In genomic region chr13:23966691-23967615, GRCh38 we compare ENCODE assay signal across 8 cellular contexts.
DNase-seq lines count a peak whose midpoint lies in the region; ATAC-seq and TF ChIP-seq lines count a peak whose summit lies in the region.

No MANE protein-coding gene starts in this region.

- H3K4me1 ChIP-seq in CD8-positive, alpha-beta memory T cell (ENCODE audit: insufficient read depth, low read length) = peaks cover 7% of the 10 kb centered on the region
- H3K4me1 ChIP-seq in PC-3 (ENCODE audit: insufficient read depth, low read length) = peaks cover 16% of the 10 kb centered on the region; the same call in 1 of the 2 replicates
- H3K4me1 ChIP-seq in H9 (ENCODE audit: insufficient read depth, low read length) = no peaks in the 10 kb centered on the region

- H2BK15ac ChIP-seq in H9 (ENCODE audit: low read depth, low read length) = no peak overlapping the region

- DNase-seq in CD8-positive, alpha-beta memory T cell = peak in 3 of 5 donors; percentile 15 to 50 (median 47)
- peak; percentile 37 for DNase-seq in PC-3
- DNase-seq in left lobe of liver (ENCODE audit: low spot score) = no peak
- no peak for DNase-seq in mesenteric fat pad (ENCODE audit: low spot score)
- no peak for DNase-seq in NCI-H345 treated with DMSO at 0.1 percent for 48 hours (lab: John Stamatoyannopoulos, UW; ENCODE audit: unreplicated experiment)
- no peak for DNase-seq in T-helper 9 cell
- DNase-seq in H9 = no peak

- POLR2A ChIA-PET in CD8-positive, alpha-beta memory T cell (lab: Charles Lee) = interaction anchor here (0.7 kb wide), 1 partner anchor 27 kb away, joined by 3 read pairs; no protein-coding TSS in a partner anchor
- POLR2A ChIA-PET in PC-3 (lab: Charles Lee; ENCODE audit: unreplicated experiment) = no interaction called here

- no peaks in the 10 kb centered on the region for H3K23me2 ChIP-seq in H9 (ENCODE audit: insufficient read length, low read depth, low read length, poor library complexity, severe bottlenecking)

- H3K79me2 ChIP-seq in PC-3 (ENCODE audit: low read length) (no peaks in the 10 kb centered on the region), H9 (ENCODE audit: insufficient read depth, low read length) (no peaks in the 10 kb centered on the region)

- no peak overlapping the region for H4K8ac ChIP-seq in H9 (replicated peaks; ENCODE audit: insufficient read length, low read depth, low read length)

- TF ChIP-seq CTCF in PC-3 (conservative IDR thresholded peaks at IDR 0.05; ENCODE audit: low read depth, low read length) (0 out of 2 replicates have a peak, but pooled peaks have one; percentile 21), H9 (conservative IDR thresholded peaks at IDR 0.05) (no peak)

- no peaks in the 10 kb centered on the region for H4K20me1 ChIP-seq in PC-3 (ENCODE audit: low read length)
- no peaks in the 10 kb centered on the region for H4K20me1 ChIP-seq in H9 (ENCODE audit: control insufficient read depth, insufficient read depth, insufficient read length)

- peak overlapping the region; percentile 49 for H3K27ac ChIP-seq in CD8-positive, alpha-beta memory T cell (ENCODE audit: low read depth, low read length)
- H3K27ac ChIP-seq in PC-3 (ENCODE audit: low read length) = peak overlapping the region; percentile 33
- no peak overlapping the region for H3K27ac ChIP-seq in H9 (ENCODE audit: insufficient read length, low read depth, low read length)

- H3K56ac ChIP-seq in H9 (ENCODE audit: insufficient read length, low read depth, low read length) = no peak overlapping the region

- no peaks in the 10 kb centered on the region for H3K9me2 ChIP-seq in PC-3 (replicated peaks; ENCODE audit: low read length)

- H3K36me3 ChIP-seq in CD8-positive, alpha-beta memory T cell (ENCODE audit: insufficient read depth, low read length) = no peaks in the 10 kb centered on the region
- H3K36me3 ChIP-seq in PC-3 (ENCODE audit: low read depth, low read length) = no peaks in the 10 kb centered on the region

- ATAC-seq in GM21447 (IDR thresholded peaks at IDR 0.05; ENCODE audit: unreplicated experiment) (peak; percentile 52), PC-3 (peak; percentile 60), left lobe of liver (peak; percentile 92)

- no peak overlapping the region for H2BK120ac ChIP-seq in H9 (ENCODE audit: low read depth, low read length, poor library complexity, severe bottlenecking)

- H3K27ac Mint-ChIP-seq in CD8-positive, alpha-beta memory T cell = peak overlapping the region; percentile 79 to 99 (median 96)
- no peak overlapping the region for H3K27ac Mint-ChIP-seq in H9

- peak overlapping the region; percentile 81 to 91 (median 85) for H3K4me3 Mint-ChIP-seq in CD8-positive, alpha-beta memory T cell
- no peak overlapping the region for H3K4me3 Mint-ChIP-seq in H9

- no peak overlapping the region for H3K23ac ChIP-seq in H9 (ENCODE audit: insufficient read length, low read depth, low read length)

- no peak overlapping the region for H3T11ph ChIP-seq in H9 (ENCODE audit: low read length)

- no peaks in the 10 kb centered on the region for H3K9me3 ChIP-seq in CD8-positive, alpha-beta memory T cell (ENCODE audit: low read length)
- no peaks in the 10 kb centered on the region for H3K9me3 ChIP-seq in PC-3 (ENCODE audit: low read length)
- H3K9me3 ChIP-seq in H9 (ENCODE audit: control insufficient read depth, low read depth, low read length) = no peaks in the 10 kb centered on the region

- H3K36me3 Mint-ChIP-seq in CD8-positive, alpha-beta memory T cell = no peaks in the 10 kb centered on the region
- no peaks in the 10 kb centered on the region for H3K36me3 Mint-ChIP-seq in H9 (ENCODE audit: insufficient read depth in 1 of 3, low read depth in 3 of 3)

- no peaks in the 10 kb centered on the region for H3K9me3 Mint-ChIP-seq in CD8-positive, alpha-beta memory T cell
- 0 out of 5 replicates have a peak, but pooled peaks cover 0 to 2% of the 10 kb centered on the region in 2 experiments for H3K9me3 Mint-ChIP-seq in H9

- no peak overlapping the region for H4K91ac ChIP-seq in H9 (ENCODE audit: insufficient read length, low read depth, low read length)

- no peak overlapping the region for H2AK5ac ChIP-seq in H9 (ENCODE audit: insufficient read length, low read length)

- WGBS in H9 (ENCODE audit: extremely low coverage, insufficient read length, low lambda C conversion rate) = no CpG with 5 or more reads among the region's 11 CpGs

- H3K9ac ChIP-seq in PC-3 (ENCODE audit: low read length) (peak overlapping the region; percentile 13; the same call in 1 of the 2 replicates), H9 (ENCODE audit: extremely low read depth, insufficient read length, low read length) (no peak overlapping the region)

- peaks cover 24 to 37% (median 35%) of the 10 kb centered on the region in 3 donors for H3K4me1 Mint-ChIP-seq in CD8-positive, alpha-beta memory T cell
- H3K4me1 Mint-ChIP-seq in H9 = no peaks in the 10 kb centered on the region

- no peak overlapping the region for H2BK20ac ChIP-seq in H9 (ENCODE audit: low read depth, low read length, poor library complexity, severe bottlenecking)

- CTCF ChIA-PET in CD8-positive, alpha-beta memory T cell (lab: Charles Lee) = no interaction called here
- CTCF ChIA-PET in PC-3 (lab: Charles Lee) = no interaction called here

- no peak overlapping the region for H3K18ac ChIP-seq in H9 (ENCODE audit: insufficient read length, low read depth, low read length)

- H3K27me3 Mint-ChIP-seq in CD8-positive, alpha-beta memory T cell = no peaks in the 10 kb centered on the region
- H3K27me3 Mint-ChIP-seq in H9 (ENCODE audit: low read depth) = peaks cover 2% of the 10 kb centered on the region; the same call in 1 of the 2 replicates

- no peak overlapping the region for H2BK12ac ChIP-seq in H9 (ENCODE audit: insufficient read length, low read depth, low read length)

- no peaks in the 10 kb centered on the region for H3F3A ChIP-seq in PC-3 (ENCODE audit: low read length, unreplicated experiment)

- no TSS peak for BruUV-seq in PC-3 (replicated peaks; lab: Mats Ljungman, UMichigan)

- H3K27me3 ChIP-seq in CD8-positive, alpha-beta memory T cell (ENCODE audit: insufficient read depth, low read length, poor library complexity, severe bottlenecking) = no peaks in the 10 kb centered on the region
- H3K27me3 ChIP-seq in PC-3 (ENCODE audit: low read length) (no peaks in the 10 kb centered on the region), H9 (ENCODE audit: insufficient read depth, low read length) (no peaks in the 10 kb centered on the region)

- H3K4ac ChIP-seq in H9 (ENCODE audit: low read depth, low read length) = no peak overlapping the region

- H3K4me2 ChIP-seq in PC-3 (ENCODE audit: low read length) = peak overlapping the region; percentile 83
- no peak overlapping the region for H3K4me2 ChIP-seq in H9 (ENCODE audit: insufficient read depth, insufficient read length, low read length)

- peak overlapping the region; percentile 58 for H3K4me3 ChIP-seq in CD8-positive, alpha-beta memory T cell (ENCODE audit: low read length)
- peak overlapping the region; percentile 65 for H3K4me3 ChIP-seq in PC-3 (ENCODE audit: low read length)

- no peak overlapping the region for H3K14ac ChIP-seq in H9 (ENCODE audit: insufficient read depth, low read length)

- no peak overlapping the region for H2BK5ac ChIP-seq in H9 (ENCODE audit: insufficient read length, low read length)

- H3K79me1 ChIP-seq in H9 (ENCODE audit: insufficient read depth, low read depth, low read length, poor library complexity, severe bottlenecking) = no peaks in the 10 kb centered on the region

- no peak overlapping the region for H4K5ac ChIP-seq in H9 (ENCODE audit: insufficient read length, low read depth, low read length)

- peak overlapping the region; percentile 81 for H2AFZ ChIP-seq in PC-3 (ENCODE audit: low read length)
- H2AFZ ChIP-seq in H9 (ENCODE audit: low read length) = no peak overlapping the region

- intact Hi-C loops in PC-3 (cut with micrococcal nuclease) = loop anchor here (1.0 kb wide), 1 partner anchor 12 kb away; no protein-coding TSS in a partner anchor

Comparison
In these comparisons a context has a peak if more than half of its experiments do, and no peak if none do; other contexts are left out.
1. DNase-seq: peak in CD8-positive, alpha-beta memory T cell (3 of 5) and PC-3 (single experiment); none in left lobe of liver (single experiment), mesenteric fat pad (single experiment), NCI-H345 treated with DMSO at 0.1 percent for 48 hours (single experiment), T-helper 9 cell (single experiment) and H9 (single experiment).
2. H3K27ac Mint-ChIP-seq: peak in CD8-positive, alpha-beta memory T cell (8 of 8); none in H9 (0 of 3).
3. H3K4me3 Mint-ChIP-seq: peak in CD8-positive, alpha-beta memory T cell (7 of 7); none in H9 (0 of 2).
4. Peak in every context shown above with its lines, with median percentiles within 50 percentile points of each other: ATAC-seq.